Comparison of ENCODE assay signal across 23 cellular contexts in genomic region chr2:215431290-215431689, GRCh38. TPM values are rescaled to one million over a fixed set of nuclear protein-coding genes. Genes with fewer than 3 reads are reported as not detected.
DNase-seq lines count a peak whose midpoint lies in the region; ATAC-seq and TF ChIP-seq lines count a peak whose summit lies in the region.
"Had no signal": no experiment of that assay in that cellular context is flagged by ENCODE, and none has a peak within 500 bp of the region (broad histone marks: within the 10 kb centered on the region; RNA-seq: fewer than 3 reads in every experiment).

No MANE protein-coding gene starts in this region.

- POLR2A ChIA-PET in CD4-positive, alpha-beta T cell (lab: Charles Lee): no interaction called here

- TF ChIP-seq CTCF in HFFc6 (IDR thresholded peaks at IDR 0.05): no peak
- no peak for TF ChIP-seq CTCF in chondrocyte (IDR thresholded peaks at IDR 0.05)
- TF ChIP-seq CTCF in kidney epithelial cell (IDR thresholded peaks at IDR 0.05; ENCODE audit: insufficient read depth, low read length, poor library complexity, severe bottlenecking): no peak
- TF ChIP-seq CTCF in MM.1S (IDR thresholded peaks at IDR 0.05; ENCODE audit: low read length): no peak
- no peak for TF ChIP-seq CTCF in CD4-positive, alpha-beta T cell (IDR thresholded peaks at IDR 0.05)

- peak overlapping the region; percentile 95 for H3K4me3 Mint-ChIP-seq in HFFc6
- H3K4me3 Mint-ChIP-seq in chondrocyte (ENCODE audit: unreplicated experiment): peak overlapping the region; percentile 84
- no peak overlapping the region for H3K4me3 Mint-ChIP-seq in CD4-positive, alpha-beta T cell
- H3K4me3 Mint-ChIP-seq: activated CD8-positive, alpha-beta T cell treated with anti-CD3 and anti-CD28 coated beads, Interleukin-2, amount 10 ng/mL, durations not matched to agents 7 days and 5 days; activated naive CD8-positive, alpha-beta T cell; activated T-cell treated with anti-CD3 and anti-CD28 coated beads, Interleukin-2, amount 50 U/mL, for 4 hours; central memory CD8-positive, alpha-beta T cell had no signal

- no peak overlapping the region for H3K9ac ChIP-seq in stomach smooth muscle (ENCODE audit: low read length in 2 of 2)
- H3K9ac ChIP-seq in MM.1S (ENCODE audit: low read length): no peak overlapping the region

- H3K36me3 ChIP-seq in kidney epithelial cell (ENCODE audit: control insufficient read depth, insufficient read depth, low read length) (peaks cover 4% of the 10 kb centered on the region), stomach smooth muscle (ENCODE audit: control insufficient read depth in 2 of 2, insufficient read depth in 2 of 2, low read length in 2 of 2) (peaks cover 33 to 51% of the 10 kb centered on the region in 2 donors), MM.1S (replicated peaks; ENCODE audit: insufficient read depth, low read length) (no peaks in the 10 kb centered on the region)

- H3K36me3 Mint-ChIP-seq in HFFc6 (ENCODE audit: low read depth) (peaks cover 78% of the 10 kb centered on the region), chondrocyte (ENCODE audit: low read depth) (peaks cover 81% of the 10 kb centered on the region)
- H3K36me3 Mint-ChIP-seq in CD4-positive, alpha-beta T cell (ENCODE audit: low read depth): no peaks in the 10 kb centered on the region

- CTCF ChIA-PET in CD4-positive, alpha-beta T cell (lab: Charles Lee): interaction anchor here (1.4 kb wide), 1 partner anchor 10 kb away, joined by 3 read pairs; no protein-coding TSS in a partner anchor

- H2AFZ ChIP-seq in MM.1S (ENCODE audit: low read length): no peak overlapping the region
- H2AFZ ChIP-seq: PC-9 had no signal

- H4K20me1 ChIP-seq in MM.1S (ENCODE audit: insufficient read depth, low read length): no peaks in the 10 kb centered on the region

- H3K27ac Mint-ChIP-seq in HFFc6: peak overlapping the region; percentile 89
- H3K27ac Mint-ChIP-seq in chondrocyte (ENCODE audit: unreplicated experiment): peak overlapping the region; percentile 99
- no peak overlapping the region for H3K27ac Mint-ChIP-seq in CD4-positive, alpha-beta T cell
- H3K27ac Mint-ChIP-seq: activated CD8-positive, alpha-beta T cell treated with anti-CD3 and anti-CD28 coated beads, Interleukin-2, amount 10 ng/mL, durations not matched to agents 7 days and 5 days; activated naive CD8-positive, alpha-beta T cell had no signal

- H3K4me1 ChIP-seq in stomach smooth muscle (ENCODE audit: control insufficient read depth, insufficient read depth, low read length): peaks cover 10% of the 10 kb centered on the region
- H3K4me1 ChIP-seq in MM.1S (ENCODE audit: low read length): no peaks in the 10 kb centered on the region

- H3K27me3 Mint-ChIP-seq in HFFc6 (ENCODE audit: insufficient read depth) (peaks cover 14% of the 10 kb centered on the region), chondrocyte (ENCODE audit: low read depth) (no peaks in the 10 kb centered on the region)
- H3K27me3 Mint-ChIP-seq in CD4-positive, alpha-beta T cell: peaks cover 80% of the 10 kb centered on the region

- H3K4me1 Mint-ChIP-seq in HFFc6 (ENCODE audit: low read depth) (peaks cover 66% of the 10 kb centered on the region), chondrocyte (ENCODE audit: low read depth) (peaks cover 59% of the 10 kb centered on the region)
- peaks cover 13% of the 10 kb centered on the region for H3K4me1 Mint-ChIP-seq in CD4-positive, alpha-beta T cell (ENCODE audit: low read depth)

- H3K4me3 ChIP-seq in kidney epithelial cell (ENCODE audit: low read depth, low read length) (peak overlapping the region; percentile 78), stomach smooth muscle (ENCODE audit: low read length in 2 of 2) (no peak overlapping the region), MM.1S (ENCODE audit: low read length) (no peak overlapping the region)
- H3K4me3 ChIP-seq: mucosa of descending colon, PC-9 had no signal

- H3K9me3 Mint-ChIP-seq in HFFc6 (no peaks in the 10 kb centered on the region), chondrocyte (ENCODE audit: low read depth) (no peaks in the 10 kb centered on the region)
- H3K9me3 Mint-ChIP-seq in CD4-positive, alpha-beta T cell: no peaks in the 10 kb centered on the region
- H3K9me3 Mint-ChIP-seq: activated T-cell treated with anti-CD3 and anti-CD28 coated beads, Interleukin-2, amount 50 U/mL, for 4 hours; central memory CD8-positive, alpha-beta T cell had no signal

- no peak overlapping the region for H3K4me2 ChIP-seq in MM.1S (ENCODE audit: low read depth, low read length)
- H3K4me2 ChIP-seq: PC-9 had no signal

- no peaks in the 10 kb centered on the region for H3K27me3 ChIP-seq in kidney epithelial cell (ENCODE audit: control insufficient read depth, insufficient read depth, low read length)
- H3K27me3 ChIP-seq in stomach smooth muscle (ENCODE audit: control insufficient read depth in 1 of 2, insufficient read depth in 2 of 2, low read length in 2 of 2): no peaks in the 10 kb centered on the region
- H3K27me3 ChIP-seq in MM.1S (replicated peaks; ENCODE audit: insufficient read depth, low read length): no peaks in the 10 kb centered on the region
- peaks cover 75% of the 10 kb centered on the region for H3K27me3 ChIP-seq in CD4-positive, alpha-beta T cell (ENCODE audit: control insufficient read depth, insufficient read depth, low read length)

- no peaks in the 10 kb centered on the region for H3K9me3 ChIP-seq in stomach smooth muscle (ENCODE audit: control insufficient read depth in 2 of 2, low read length in 2 of 2)
- no peaks in the 10 kb centered on the region for H3K9me3 ChIP-seq in MM.1S (replicated peaks; ENCODE audit: insufficient read depth, low read length)
- no peaks in the 10 kb centered on the region for H3K9me3 ChIP-seq in CD4-positive, alpha-beta T cell (ENCODE audit: control insufficient read depth, low read length)
- H3K9me3 ChIP-seq: mucosa of descending colon had no signal

- peak overlapping the region; percentile 50 for H3K27ac ChIP-seq in stomach smooth muscle (ENCODE audit: low read length)
- H3K27ac ChIP-seq in MM.1S (ENCODE audit: low read length): no peak overlapping the region
- no peak overlapping the region for H3K27ac ChIP-seq in CD4-positive, alpha-beta T cell (ENCODE audit: low read depth, low read length)
- H3K27ac ChIP-seq: C4-2B, PC-9 had no signal

- H3K79me2 ChIP-seq in MM.1S (ENCODE audit: low read length): no peaks in the 10 kb centered on the region

- H3F3A ChIP-seq in MM.1S (ENCODE audit: insufficient read depth, low read length): 0 out of 2 replicates have a peak, but pooled peaks cover 4% of the 10 kb centered on the region

- DNase-seq in HFFc6: no peak
- no peak for DNase-seq in chondrocyte (ENCODE audit: low spot score)
- no peak for DNase-seq in kidney epithelial cell (ENCODE audit: low read depth)
- DNase-seq in SIG-M5 (lab: John Stamatoyannopoulos, UW): no peak
- DNase-seq in MM.1S: no peak
- DNase-seq in CD4-positive, alpha-beta T cell: no peak
- DNase-seq: activated CD8-positive, alpha-beta T cell treated with anti-CD3 and anti-CD28 coated beads, Interleukin-2, amount 10 ng/mL, durations not matched to agents 7 days and 5 days; activated T-cell treated with anti-CD3 and anti-CD28 coated beads, Interleukin-2, amount 50 U/mL, for 4 hours; DMS153; effector memory CD4-positive, alpha-beta T cell; foreskin melanocyte; left cardiac atrium; mucosa of descending colon; NCI-H1436; NCI-H82; PC-9; stimulated activated CD4-positive, alpha-beta T cell treated with anti-CD3 and anti-CD28 coated beads, Interleukin-2, amount 100 ng/mL, for 48 hours; T1000 had no signal

- no peaks in the 10 kb centered on the region for H3K9me2 ChIP-seq in MM.1S (replicated peaks; ENCODE audit: insufficient read depth, low read length)

- ATAC-seq in HG02678 (IDR thresholded peaks at IDR 0.05; ENCODE audit: unreplicated experiment): no peak
- no peak for ATAC-seq in CD4-positive, alpha-beta T cell (ENCODE audit: poor library complexity)
- ATAC-seq: activated CD8-positive, alpha-beta T cell treated with anti-CD3 and anti-CD28 coated beads, Interleukin-2, amount 10 ng/mL, durations not matched to agents 7 days and 5 days; activated T-cell treated with anti-CD3 and anti-CD28 coated beads, Interleukin-2, amount 50 U/mL, for 4 hours; left cardiac atrium; mucosa of descending colon had no signal

- intact Hi-C loops in CD4-positive, alpha-beta T cell (cut with DNase I, micrococcal nuclease): no loop called here

RNA-seq across cellular contexts. Expression of gene FN1, which starts 4.6 kb away (rescaled TPM):
- total RNA-seq in HFFc6 (2021; fragmentation: NEBNext Ultra II Directional; extraction: Animal tissue kit (Norgen Biotek cat#: 25700)): 1,000 to 10,000 TPM; 2,848 to 5,249 (median 2,869) TPM
- total RNA-seq in chondrocyte: 30,644 to 36,263 TPM (median 31,288 TPM) in 3 replicates
- 2,584 and 2,610 TPM in 2 replicates for total RNA-seq in kidney epithelial cell
- total RNA-seq in CD4-positive, alpha-beta T cell: under 1 TPM; 0.41 to 0.61 TPM

Comparison
In these comparisons a context has a peak if more than half of its experiments do, and no peak if none do; other contexts are left out.
1. RNA of gene FN1, which starts 4.6 kb away (total RNA-seq): 30,644 to 36,263 TPM in chondrocyte, 2,848 to 5,249 TPM in HFFc6 and 2,584 to 2,610 TPM in kidney epithelial cell; 0.41 to 0.61 TPM in CD4-positive, alpha-beta T cell; every median in the first group is over 1,000 times any median in the second.